14 cellular contexts compared by ENCODE assay signal in genomic region chr12:108806350-108806749, GRCh38. TPM values are rescaled to one million over a fixed set of nuclear protein-coding genes. Genes with fewer than 3 reads are reported as not detected.
DNase-seq lines count a peak whose midpoint lies in the region; ATAC-seq and TF ChIP-seq lines count a peak whose summit lies in the region.
"Had no signal": no experiment of that assay in that cellular context is flagged by ENCODE, and none has a peak within 500 bp of the region (broad histone marks: within the 10 kb centered on the region; RNA-seq: fewer than 3 reads in every experiment).

No MANE protein-coding gene starts in this region.

- peak overlapping the region; percentile 23 to 85 for H3K27ac ChIP-seq in breast epithelium
- H3K27ac ChIP-seq in mammary epithelial cell (ENCODE audit: insufficient read depth, low read depth, low read length): no peak overlapping the region
- H3K27ac ChIP-seq in muscle layer of duodenum (ENCODE audit: low read length): peak overlapping the region; percentile 91
- peak overlapping the region; percentile 83 to 93 for H3K27ac ChIP-seq in thoracic aorta
- H3K27ac ChIP-seq: left lung, PC-9 had no signal

- H3K4me3 ChIP-seq in breast epithelium (no peak overlapping the region), mammary epithelial cell (replicated peaks in 1 of 3; ENCODE audit: insufficient read depth in 1 of 3, low read depth in 2 of 3, low read length in 3 of 3) (no peak overlapping the region), cardiac fibroblast (replicated peaks in 1 of 2; ENCODE audit: low read depth in 2 of 2, low read length in 2 of 2) (no peak overlapping the region), muscle layer of duodenum (ENCODE audit: low read depth in 1 of 2, low read length in 2 of 2) (no peak overlapping the region), thoracic aorta (no peak overlapping the region)
- H3K4me3 ChIP-seq: left lung, PC-9 had no signal

- BruUV-seq in mammary epithelial cell (replicated peaks; lab: Mats Ljungman, UMichigan): no TSS peak

- in situ Hi-C loops in mammary epithelial cell (cut with MboI; ENCODE audit: low sequenced_read_pairs in 2 of 2): loop anchor here in 1 of 2 donors (25.0 kb wide), 1 partner anchor 244 kb away; the partner anchor contains the start of genes ISCU and SART3

- no peak overlapping the region for H2AFZ ChIP-seq in mammary epithelial cell (ENCODE audit: low read depth, low read length)
- H2AFZ ChIP-seq: PC-9 had no signal

- intact Hi-C loops in breast epithelium (cut with DNase I; ENCODE audit: low total_unique reads): loop anchor here (2.0 to 10.0 kb wide), 3 partner anchors 74 to 242 kb away; partner anchors contain the start of genes ISCU and SART3
- intact Hi-C loops in mammary epithelial cell (cut with micrococcal nuclease): no loop called here

- CTCF ChIA-PET in mammary epithelial cell (lab: Charles Lee; ENCODE audit: low non-redundant PET): no interaction called here

- H3K4me1 ChIP-seq in breast epithelium: no peaks in the 10 kb centered on the region
- peaks cover 32% of the 10 kb centered on the region for H3K4me1 ChIP-seq in mammary epithelial cell (ENCODE audit: insufficient read depth, low read length)
- peaks cover 13 to 46% of the 10 kb centered on the region in 2 donors for H3K4me1 ChIP-seq in muscle layer of duodenum (ENCODE audit: control insufficient read depth in 1 of 2, insufficient read depth in 2 of 2, low read length in 2 of 2)
- H3K4me1 ChIP-seq in thoracic aorta (ENCODE audit: control insufficient read depth in 1 of 2, low read depth in 2 of 2): peaks cover 24 to 44% of the 10 kb centered on the region in 2 donors

- peaks cover 27% of the 10 kb centered on the region for H3K79me2 ChIP-seq in mammary epithelial cell (ENCODE audit: insufficient read depth, low read length)

- no peak overlapping the region for H3K9ac ChIP-seq in mammary epithelial cell (ENCODE audit: insufficient read depth, low read length)

- dilution Hi-C loops in mammary epithelial cell (cut with HindIII; ENCODE audit: low sequenced_read_pairs): loop anchor here (5.0 to 10.0 kb wide), 4 partner anchors 61 to 288 kb away; partner anchors contain the start of genes ALKBH2 and UNG

- no peaks in the 10 kb centered on the region for H3K36me3 ChIP-seq in breast epithelium
- peaks cover 30% of the 10 kb centered on the region for H3K36me3 ChIP-seq in mammary epithelial cell (ENCODE audit: insufficient read depth, low read length)
- peaks cover 39 to 66% of the 10 kb centered on the region in 2 donors for H3K36me3 ChIP-seq in muscle layer of duodenum (ENCODE audit: control insufficient read depth in 1 of 2, insufficient read depth in 2 of 2, low read length in 2 of 2)
- peaks cover 38% of the 10 kb centered on the region for H3K36me3 ChIP-seq in thoracic aorta

- no peaks in the 10 kb centered on the region for H4K20me1 ChIP-seq in mammary epithelial cell (ENCODE audit: insufficient read depth, low read length)

- no peaks in the 10 kb centered on the region for H3K27me3 ChIP-seq in breast epithelium
- H3K27me3 ChIP-seq in mammary epithelial cell (ENCODE audit: insufficient read depth, low read length): no peaks in the 10 kb centered on the region
- no peaks in the 10 kb centered on the region for H3K27me3 ChIP-seq in muscle layer of duodenum (ENCODE audit: low read depth, low read length)
- H3K27me3 ChIP-seq in thoracic aorta (replicated peaks; ENCODE audit: insufficient read depth): no peaks in the 10 kb centered on the region
- H3K27me3 ChIP-seq: left lung had no signal

- no peak overlapping the region for H3K4me2 ChIP-seq in mammary epithelial cell (ENCODE audit: insufficient read depth, low read depth, low read length)
- H3K4me2 ChIP-seq: PC-9 had no signal

- no peaks in the 10 kb centered on the region for H3K9me3 ChIP-seq in breast epithelium
- no peaks in the 10 kb centered on the region for H3K9me3 ChIP-seq in mammary epithelial cell (replicated peaks; ENCODE audit: insufficient read depth, low read length)
- no peaks in the 10 kb centered on the region for H3K9me3 ChIP-seq in muscle layer of duodenum (ENCODE audit: control insufficient read depth in 1 of 2, low read length in 2 of 2)
- no peaks in the 10 kb centered on the region for H3K9me3 ChIP-seq in thoracic aorta
- H3K9me3 ChIP-seq: left lung had no signal

- TF ChIP-seq POLR2A in breast epithelium (IDR thresholded peaks at IDR 0.05): no peak

- DNase-seq in breast epithelium (ENCODE audit: low spot score in 2 of 2): no peak
- no peak for DNase-seq in mammary epithelial cell
- peak; percentile 32 to 34 for DNase-seq in cardiac fibroblast (ENCODE audit: low read depth in 2 of 2)
- DNase-seq in thoracic aorta (ENCODE audit: low spot score): no peak
- DNase-seq in activated CD4-positive, alpha-beta T cell treated with anti-CD3 and anti-CD28 coated beads, Interleukin-2, amount 50 U/mL, for 48 hours: no peak
- no peak for DNase-seq in NCI-H1436 treated with DMSO at 0.1 percent for 48 hours (lab: John Stamatoyannopoulos, UW)
- DNase-seq: hypothalamus, left lung, NCI-H2227 treated with DMSO at 0.1 percent for 48 hours, PC-9, small intestine had no signal

- TF ChIP-seq CTCF in breast epithelium (IDR thresholded peaks at IDR 0.05) (no peak), mammary epithelial cell (conservative IDR thresholded peaks at IDR 0.05 in 1 of 2, IDR thresholded peaks at IDR 0.05 in 1 of 2; ENCODE audit: extremely low read depth in 1 of 2, insufficient read depth in 1 of 2, low read depth in 1 of 2, low read length in 2 of 2) (no peak), cardiac fibroblast (IDR thresholded peaks at IDR 0.05; ENCODE audit: low read depth, low read length) (no peak), thoracic aorta (IDR thresholded peaks at IDR 0.05) (no peak)

- ATAC-seq in thoracic aorta (ENCODE audit: insufficient number of reproducible peaks, low FRiP score, low read depth) (no peak), HG02852 (IDR thresholded peaks at IDR 0.05; ENCODE audit: unreplicated experiment) (no peak)
- ATAC-seq: HepG2, left lung had no signal

- 58% methylated on average over 13 of the region's 13 CpGs for WGBS in mammary epithelial cell (ENCODE audit: low coverage, missing lambda C conversion rate)

RNA-seq across cellular contexts. Expression of gene SSH1, which starts 51.0 kb away (rescaled TPM):
- total RNA-seq in breast epithelium (10 to 100 TPM; 13.3 to 15.4 (median 13.8) TPM), mammary epithelial cell (10 to 100 TPM; 29.3 to 88.6 TPM), thoracic aorta (10 to 100 TPM; 25.3 to 57.6 TPM)
- 20.8 TPM for polyA plus RNA-seq in mammary epithelial cell
- 43.7 TPM for polyA minus RNA-seq in mammary epithelial cell

Comparison
In these comparisons a context has a peak if more than half of its experiments do, and no peak if none do; other contexts are left out.
1. DNase-seq: peak in cardiac fibroblast (2 of 2); none in breast epithelium (0 of 2), mammary epithelial cell (single experiment), thoracic aorta (single experiment), activated CD4-positive, alpha-beta T cell treated with anti-CD3 and anti-CD28 coated beads, Interleukin-2, amount 50 U/mL, for 48 hours (0 of 2) and NCI-H1436 treated with DMSO at 0.1 percent for 48 hours (single experiment).